11 cellular contexts compared by ENCODE assay signal in genomic region chr1:32339363-32339978, GRCh38. TPM values are rescaled to one million over a fixed set of nuclear protein-coding genes. Genes with fewer than 3 reads are reported as not detected.
A peak's percentile ranks its signal among the peaks of the same experiment; 100 is the strongest.
DNase-seq lines count a peak whose midpoint lies in the region; ATAC-seq and TF ChIP-seq lines count a peak whose summit lies in the region.
"Had no signal": no experiment of that assay in that cellular context is flagged by ENCODE, and none has a peak within 500 bp of the region (broad histone marks: within the 10 kb centered on the region; RNA-seq: fewer than 3 reads in every experiment).

No MANE protein-coding gene starts in this region.

- TF ChIP-seq CTCF in gastroesophageal sphincter (IDR thresholded peaks at IDR 0.05), result no peak

- WGBS in gastroesophageal sphincter (ENCODE audit: low coverage in 1 of 2), 2 donors, result 67 to 86% methylated on average over 1 to 2 of the region's 5 CpGs

- H3K27me3 ChIP-seq in gastroesophageal sphincter, result no peaks in the 10 kb centered on the region

- no peaks in the 10 kb centered on the region for H3K9me3 ChIP-seq in gastroesophageal sphincter

- H3K4me3 Mint-ChIP-seq in stimulated activated naive CD8-positive, alpha-beta T cell treated with anti-CD3 and anti-CD28 coated beads, Interleukin-15, amount 100 ng/mL, for 72 hours, result no peak overlapping the region
- H3K4me3 Mint-ChIP-seq: CD4-positive, alpha-beta memory T cell had no signal

- H3K9me3 Mint-ChIP-seq in stimulated activated naive CD8-positive, alpha-beta T cell treated with anti-CD3 and anti-CD28 coated beads, Interleukin-15, amount 100 ng/mL, for 72 hours, result no peaks in the 10 kb centered on the region

- H3K4me3 ChIP-seq in gastroesophageal sphincter, result no peak overlapping the region
- H3K4me3 ChIP-seq: lung had no signal

- TF ChIP-seq EP300 in gastroesophageal sphincter (IDR thresholded peaks at IDR 0.05), result no peak

- peaks cover 0 to 42% (median 17%) of the 10 kb centered on the region in 3 donors for H3K4me1 ChIP-seq in gastroesophageal sphincter

- ATAC-seq in Right ventricle myocardium superior (ENCODE audit: poor library complexity) (no peak), GM21717 (IDR thresholded peaks at IDR 0.05; ENCODE audit: unreplicated experiment) (no peak), gastroesophageal sphincter (no peak), left colon (no peak)
- ATAC-seq in stimulated activated naive CD8-positive, alpha-beta T cell treated with anti-CD3 and anti-CD28 coated beads, Interleukin-15, amount 100 ng/mL, for 72 hours, result peak; percentile 74

- H3K27me3 Mint-ChIP-seq in stimulated activated naive CD8-positive, alpha-beta T cell treated with anti-CD3 and anti-CD28 coated beads, Interleukin-15, amount 100 ng/mL, for 72 hours, result no peaks in the 10 kb centered on the region
- H3K27me3 Mint-ChIP-seq: CD4-positive, alpha-beta memory T cell had no signal

- intact Hi-C loops in Right ventricle myocardium superior (cut with DNase I) (no loop called here), cardiac septum (cut with DNase I) (no loop called here), left colon (cut with DNase I, micrococcal nuclease) (no loop called here)

- H3K27ac ChIP-seq in epithelial cell of prostate (peak overlapping the region; percentile 31), gastroesophageal sphincter (no peak overlapping the region)

- H3K36me3 ChIP-seq in gastroesophageal sphincter, result no peaks in the 10 kb centered on the region

- no peak for TF ChIP-seq POLR2A in gastroesophageal sphincter (IDR thresholded peaks at IDR 0.05)

- peak overlapping the region; percentile 8 to 13 for H3K27ac Mint-ChIP-seq in stimulated activated naive CD8-positive, alpha-beta T cell treated with anti-CD3 and anti-CD28 coated beads, Interleukin-15, amount 100 ng/mL, for 72 hours

- H3K4me1 Mint-ChIP-seq in stimulated activated naive CD8-positive, alpha-beta T cell treated with anti-CD3 and anti-CD28 coated beads, Interleukin-15, amount 100 ng/mL, for 72 hours, result peaks cover 58% of the 10 kb centered on the region

- DNase-seq in Right ventricle myocardium superior (peak; percentile 39), cardiac septum (ENCODE audit: low spot score) (no peak), SKM-1 treated with dmso at 0.1 percent for 144 hours (lab: John Stamatoyannopoulos, UW; ENCODE audit: unreplicated experiment) (peak; percentile 80), epithelial cell of prostate (ENCODE audit: low read depth, low spot score) (peak; percentile 75), left colon (no peak)
- peak in 1 of 2 donors; percentile 45 for DNase-seq in stimulated activated naive CD8-positive, alpha-beta T cell treated with anti-CD3 and anti-CD28 coated beads, Interleukin-15, amount 100 ng/mL, for 72 hours
- DNase-seq: CD4-positive, alpha-beta memory T cell; cortex of kidney had no signal

RNA-seq across cellular contexts. Expression of gene MARCKSL1, which starts 3.4 kb away (rescaled TPM):
- total RNA-seq in Right ventricle myocardium superior (16.1 TPM), cardiac septum (12.0 TPM), gastroesophageal sphincter (1 to 10 TPM; 4.0 to 9.0 (median 7.4) TPM), left colon (100 to 1,000 TPM; 135 to 144 TPM)

RNA-seq across cellular contexts. Expression of gene FAM229A, which starts 22.8 kb away (rescaled TPM):
- 1.7 TPM for total RNA-seq in Right ventricle myocardium superior
- total RNA-seq in cardiac septum, result 3.2 TPM
- total RNA-seq in gastroesophageal sphincter, result 1 to 10 TPM in 3 of 4 donors, under 1 TPM in 1; 0.74 to 7.6 (median 4.9) TPM
- 1 to 10 TPM; 7.9 to 8.9 TPM for total RNA-seq in left colon

RNA-seq across cellular contexts. Expression of gene TSSK3, which starts 22.9 kb away (rescaled TPM):
- total RNA-seq in Right ventricle myocardium superior, result 1.0 TPM
- 2.6 TPM for total RNA-seq in cardiac septum
- total RNA-seq in gastroesophageal sphincter, result 1 to 10 TPM in 1 of 4 donors, not detected in 3; 3.6 TPM
- total RNA-seq in left colon, result 1 to 10 TPM; 1.2 to 1.9 TPM

RNA-seq across cellular contexts. Expression of gene HDAC1, which starts 47.6 kb away (rescaled TPM):
- total RNA-seq in Right ventricle myocardium superior (41.0 TPM), cardiac septum (29.9 TPM), gastroesophageal sphincter (10 to 100 TPM; 49.5 to 60.5 (median 59.5) TPM), left colon (100 to 1,000 TPM; 218 to 252 TPM)

RNA-seq across cellular contexts. Expression of gene BSDC1, which starts 54.8 kb away (rescaled TPM):
- total RNA-seq in Right ventricle myocardium superior (43.7 TPM), cardiac septum (41.3 TPM), gastroesophageal sphincter (10 to 100 TPM; 56.5 to 74.2 (median 70.0) TPM), left colon (10 to 100 TPM; 73.0 to 87.9 TPM)

Comparison
In these comparisons a context has a peak if more than half of its experiments do, and no peak if none do; other contexts are left out.
1. DNase-seq: peak in Right ventricle myocardium superior (single experiment), SKM-1 treated with dmso at 0.1 percent for 144 hours (single experiment) and epithelial cell of prostate (single experiment); none in cardiac septum (single experiment) and left colon (0 of 2).